8 cellular contexts compared by ENCODE assay signal in genomic region chr6:14210663-14211595, GRCh38.
DNase-seq lines count a peak whose midpoint lies in the region; TF ChIP-seq lines count a peak whose summit lies in the region.

No MANE protein-coding gene starts in this region.

- H3K4me3 ChIP-seq in MM.1S (ENCODE audit: low read length) (peak overlapping the region; percentile 88), SJSA1 (peak overlapping the region; percentile 48), suprapubic skin (peak overlapping the region; percentile 75)

- H4K20me1 ChIP-seq in MM.1S (ENCODE audit: insufficient read depth, low read length) = no peaks in the 10 kb centered on the region

- H3K27me3 ChIP-seq in MM.1S (replicated peaks; ENCODE audit: insufficient read depth, low read length) (no peaks in the 10 kb centered on the region), SJSA1 (replicated peaks) (no peaks in the 10 kb centered on the region), suprapubic skin (no peaks in the 10 kb centered on the region)

- peaks cover 19% of the 10 kb centered on the region for H3K27me3 Mint-ChIP-seq in activated naive CD4-positive, alpha-beta T cell treated with anti-CD3 and anti-CD28 coated beads, Interleukin-2, amount 10 ng/mL, durations not matched to agents 7 days and 5 days

- no peaks in the 10 kb centered on the region for H3K36me3 Mint-ChIP-seq in activated naive CD4-positive, alpha-beta T cell treated with anti-CD3 and anti-CD28 coated beads, Interleukin-2, amount 10 ng/mL, durations not matched to agents 7 days and 5 days

- peak; percentile 46 for TF ChIP-seq CTCF in MM.1S (IDR thresholded peaks at IDR 0.05; ENCODE audit: low read length)
- TF ChIP-seq CTCF in suprapubic skin (IDR thresholded peaks at IDR 0.05) = peak; percentile 80 to 99

- CTCF ChIA-PET in activated naive CD4-positive, alpha-beta T cell treated with anti-CD3 and anti-CD28 coated beads, Interleukin-2, amount 10 ng/mL, durations not matched to agents 7 days and 5 days (lab: Charles Lee) = interaction anchor here (0.6 to 2.9 kb wide), 11 partner anchors 18 to 1284 kb away, joined by 3 to 16 read pairs (median 4); no protein-coding TSS in a partner anchor

- 0 out of 2 replicates have a peak, but pooled peaks cover 6% of the 10 kb centered on the region for H3K4me1 ChIP-seq in MM.1S (ENCODE audit: low read length)
- H3K4me1 ChIP-seq in SJSA1 (replicated peaks) = peaks cover 11% of the 10 kb centered on the region
- peaks cover 17% of the 10 kb centered on the region for H3K4me1 ChIP-seq in suprapubic skin

- no peaks in the 10 kb centered on the region for H3K9me2 ChIP-seq in MM.1S (replicated peaks; ENCODE audit: insufficient read depth, low read length)

- H3K9me3 Mint-ChIP-seq in activated naive CD4-positive, alpha-beta T cell treated with anti-CD3 and anti-CD28 coated beads, Interleukin-2, amount 10 ng/mL, durations not matched to agents 7 days and 5 days = no peaks in the 10 kb centered on the region

- H3K4me2 ChIP-seq in MM.1S (ENCODE audit: low read depth, low read length) = peak overlapping the region; percentile 94

- peak overlapping the region; percentile 99 for H2AFZ ChIP-seq in MM.1S (ENCODE audit: low read length)

- no peaks in the 10 kb centered on the region for H3F3A ChIP-seq in MM.1S (ENCODE audit: insufficient read depth, low read length)

- no peak for TF ChIP-seq POLR2A in suprapubic skin (IDR thresholded peaks at IDR 0.05)

- no peak for TF ChIP-seq EP300 in suprapubic skin (IDR thresholded peaks at IDR 0.05)

- H3K27ac ChIP-seq in MM.1S (ENCODE audit: low read length) (no peak overlapping the region; the same call in 1 of the 2 replicates), SJSA1 (no peak overlapping the region), suprapubic skin (peak overlapping the region; percentile 66)

- H3K4me3 Mint-ChIP-seq in activated naive CD4-positive, alpha-beta T cell treated with anti-CD3 and anti-CD28 coated beads, Interleukin-2, amount 10 ng/mL, durations not matched to agents 7 days and 5 days = peak overlapping the region; percentile 82

- H3K4me1 Mint-ChIP-seq in activated naive CD4-positive, alpha-beta T cell treated with anti-CD3 and anti-CD28 coated beads, Interleukin-2, amount 10 ng/mL, durations not matched to agents 7 days and 5 days = peaks cover 18% of the 10 kb centered on the region

- H3K9me3 ChIP-seq in MM.1S (replicated peaks; ENCODE audit: insufficient read depth, low read length) (no peaks in the 10 kb centered on the region), SJSA1 (replicated peaks) (no peaks in the 10 kb centered on the region), suprapubic skin (no peaks in the 10 kb centered on the region)

- DNase-seq in GM04504 (ENCODE audit: low read depth) = peak; percentile 77
- DNase-seq in HCEC 1CT = peak; percentile 89
- DNase-seq in MM.1S = peak; percentile 93
- DNase-seq in SJSA1 (ENCODE audit: low read depth in 1 of 2, low spot score in 2 of 2) = peak; percentile 58 to 84
- peak; percentile 93 for DNase-seq in activated naive CD4-positive, alpha-beta T cell treated with anti-CD3 and anti-CD28 coated beads, Interleukin-2, amount 10 ng/mL, durations not matched to agents 7 days and 5 days
- DNase-seq in globus pallidus (ENCODE audit: low spot score) = peak; percentile 89
- peak in 55 of 56 donors; percentile 35 to 95 (median 85) for DNase-seq in nucleus accumbens (lab: John Stamatoyannopoulos, UW)
- peak; percentile 94 to 95 for DNase-seq in suprapubic skin (ENCODE audit: low spot score in 2 of 2)

- no peaks in the 10 kb centered on the region for H3K79me2 ChIP-seq in MM.1S (ENCODE audit: low read length)

- H3K27ac Mint-ChIP-seq in activated naive CD4-positive, alpha-beta T cell treated with anti-CD3 and anti-CD28 coated beads, Interleukin-2, amount 10 ng/mL, durations not matched to agents 7 days and 5 days = peak overlapping the region; percentile 85

- H3K36me3 ChIP-seq in MM.1S (replicated peaks; ENCODE audit: insufficient read depth, low read length) (no peaks in the 10 kb centered on the region), SJSA1 (no peaks in the 10 kb centered on the region), suprapubic skin (no peaks in the 10 kb centered on the region)

- H3K9ac ChIP-seq in MM.1S (ENCODE audit: low read length) = peak overlapping the region; percentile 82

- 1% methylated on average over 85 of the region's 101 CpGs for WGBS in suprapubic skin
